ENCODE assay signal across 1 cellular context in the genomic region with DNA sequence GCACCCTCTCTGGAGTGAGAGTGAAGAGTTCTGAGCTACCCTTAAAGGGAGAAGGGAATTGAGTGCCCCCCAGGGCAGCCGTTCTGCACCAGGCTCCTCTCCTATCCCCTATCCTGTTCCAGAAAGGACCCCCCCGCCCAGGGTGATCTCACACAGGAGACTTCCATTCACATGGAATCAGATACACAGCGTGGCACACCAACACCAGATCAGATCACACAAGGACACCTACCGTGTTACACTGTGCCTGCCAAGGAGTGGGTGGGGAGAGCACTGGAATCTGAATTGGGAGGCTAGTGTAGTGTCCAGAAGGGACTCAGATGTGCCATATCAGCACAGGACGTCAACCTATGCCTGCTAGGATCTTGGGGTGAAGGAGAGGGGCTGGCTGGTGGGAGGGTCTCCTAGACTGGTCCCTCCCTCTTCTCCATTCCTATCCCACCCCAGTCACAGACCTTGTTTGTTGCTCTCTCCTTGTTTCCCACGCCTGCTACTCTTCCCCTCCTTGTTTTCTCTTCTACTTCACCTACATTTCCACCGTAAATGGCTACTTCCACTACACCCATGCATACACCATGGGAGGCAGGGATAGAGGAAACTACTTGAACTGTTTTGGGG.
TF ChIP-seq lines count a peak whose summit lies in the region.

No MANE protein-coding gene starts in this region.

TF ChIP-seq in IMR-90, 13 proteins besides CTCF, POLR2A, EP300 and RAD21:
- TF ChIP-seq BHLHE40 (IDR thresholded peaks at IDR 0.05; ENCODE audit: low read depth, low read length) (no peak), MAZ (IDR thresholded peaks at IDR 0.05; ENCODE audit: borderline replicate concordance, low read depth, low read length) (no peak), MAFK (IDR thresholded peaks at IDR 0.05; ENCODE audit: low read depth, low read length) (no peak), NFE2L2 (IDR thresholded peaks at IDR 0.05; ENCODE audit: low read depth, low read length) (no peak), USF2 (IDR thresholded peaks at IDR 0.05; ENCODE audit: low read depth, low read length) (no peak), RCOR1 (IDR thresholded peaks at IDR 0.05; ENCODE audit: insufficient replicate concordance, low read length) (no peak), RFX5 (IDR thresholded peaks at IDR 0.05; ENCODE audit: low read depth, low read length) (no peak), FOS (IDR thresholded peaks at IDR 0.05; ENCODE audit: low read depth, low read length) (no peak), MXI1 (IDR thresholded peaks at IDR 0.05; ENCODE audit: borderline replicate concordance, low read depth, low read length) (no peak; the same call in 1 of the 2 replicates), CHD1 (IDR thresholded peaks at IDR 0.05; ENCODE audit: low read depth, low read length) (no peak), SMC3 (IDR thresholded peaks at IDR 0.05; ENCODE audit: low read depth, low read length) (no peak), CEBPB (IDR thresholded peaks at IDR 0.05; ENCODE audit: low read depth, low read length) (no peak)
- TF ChIP-seq, protein P1, sequence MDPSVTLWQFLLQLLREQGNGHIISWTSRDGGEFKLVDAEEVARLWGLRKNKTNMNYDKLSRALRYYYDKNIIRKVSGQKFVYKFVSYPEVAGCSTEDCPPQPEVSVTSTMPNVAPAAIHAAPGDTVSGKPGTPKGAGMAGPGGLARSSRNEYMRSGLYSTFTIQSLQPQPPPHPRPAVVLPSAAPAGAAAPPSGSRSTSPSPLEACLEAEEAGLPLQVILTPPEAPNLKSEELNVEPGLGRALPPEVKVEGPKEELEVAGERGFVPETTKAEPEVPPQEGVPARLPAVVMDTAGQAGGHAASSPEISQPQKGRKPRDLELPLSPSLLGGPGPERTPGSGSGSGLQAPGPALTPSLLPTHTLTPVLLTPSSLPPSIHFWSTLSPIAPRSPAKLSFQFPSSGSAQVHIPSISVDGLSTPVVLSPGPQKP (IDR thresholded peaks at IDR 0.05; ENCODE audit: borderline replicate concordance, low read depth, low read length): no peak
